24 cellular contexts compared by ENCODE assay signal in genomic region chr1:159856576-159856975, GRCh38. TPM values are rescaled to one million over a fixed set of nuclear protein-coding genes. Genes with fewer than 3 reads are reported as not detected.
A peak's percentile ranks its signal among the peaks of the same experiment; 100 is the strongest.
DNase-seq lines count a peak whose midpoint lies in the region; ATAC-seq and TF ChIP-seq lines count a peak whose summit lies in the region.
"Had no signal": no experiment of that assay in that cellular context is flagged by ENCODE, and none has a peak within 500 bp of the region (broad histone marks: within the 10 kb centered on the region; RNA-seq: fewer than 3 reads in every experiment).

No MANE protein-coding gene starts in this region.

- no peak overlapping the region for H3K4me2 ChIP-seq in IMR-90 (ENCODE audit: low read depth, low read length)

- no CpG with 5 or more reads among the region's 1 CpG for WGBS in IMR-90 (ENCODE audit: extremely low coverage in 2 of 2, insufficient read length in 1 of 2), 2 experiments
- 92 to 100% (median 96%) methylated on average over 1 of the region's 1 CpG for WGBS in ovary, 3 donors

- H3K4me1 ChIP-seq in IMR-90 (ENCODE audit: control insufficient read depth, insufficient read depth, low read length) (peaks cover 1% of the 10 kb centered on the region; the same call in 1 of the 2 replicates), ovary (ENCODE audit: insufficient read depth) (peaks cover 3% of the 10 kb centered on the region)

- no peak overlapping the region for H4K8ac ChIP-seq in IMR-90 (ENCODE audit: low read depth in 2 of 2, low read length in 2 of 2)

- TF ChIP-seq CTCF in IMR-90 (conservative IDR thresholded peaks at IDR 0.05; ENCODE audit: low read depth, low read length) = no peak
- no peak for TF ChIP-seq CTCF in ovary (IDR thresholded peaks at IDR 0.05)

- no peak overlapping the region for H3K27ac Mint-ChIP-seq in activated naive CD8-positive, alpha-beta T cell
- H3K27ac Mint-ChIP-seq in activated naive CD8-positive, alpha-beta T cell treated with anti-CD3 and anti-CD28 coated beads for 36 hours = no peak overlapping the region
- H3K27ac Mint-ChIP-seq in effector memory CD8-positive, alpha-beta T cell = peak overlapping the region in 1 of 2 donors; percentile 15
- H3K27ac Mint-ChIP-seq: H9, memory B cell had no signal

- no peak overlapping the region for H3K4me3 ChIP-seq in IMR-90 (ENCODE audit: insufficient read depth, low read depth, low read length)
- no peak overlapping the region for H3K4me3 ChIP-seq in ovary
- H3K4me3 ChIP-seq: esophagus squamous epithelium, thoracic aorta had no signal

- no peak overlapping the region for H2BK120ac ChIP-seq in IMR-90 (ENCODE audit: low read depth, low read length)

- BruUV-seq in IMR-90 (replicated peaks; lab: Mats Ljungman, UMichigan) = no TSS peak

- H3K9me3 ChIP-seq in IMR-90 (ENCODE audit: control insufficient read depth, insufficient read depth, low read length) = no peaks in the 10 kb centered on the region
- H3K9me3 ChIP-seq in ovary = no peaks in the 10 kb centered on the region
- H3K9me3 ChIP-seq: esophagus squamous epithelium, thoracic aorta had no signal

- no peak overlapping the region for H2BK20ac ChIP-seq in IMR-90 (ENCODE audit: low read depth, low read length)

- H2AK9ac ChIP-seq in IMR-90 (replicated peaks; ENCODE audit: low read depth, low read length, poor library complexity) = peak overlapping the region; percentile 55

- peaks cover 22% of the 10 kb centered on the region for H3K4me1 Mint-ChIP-seq in activated naive CD8-positive, alpha-beta T cell (ENCODE audit: low read depth)
- H3K4me1 Mint-ChIP-seq in activated naive CD8-positive, alpha-beta T cell treated with anti-CD3 and anti-CD28 coated beads for 36 hours = peaks cover 23% of the 10 kb centered on the region
- peaks cover 18 to 20% of the 10 kb centered on the region in 2 donors for H3K4me1 Mint-ChIP-seq in effector memory CD8-positive, alpha-beta T cell (ENCODE audit: low read depth in 2 of 2)

- H3K9me3 Mint-ChIP-seq in activated naive CD8-positive, alpha-beta T cell (ENCODE audit: low read depth) = no peaks in the 10 kb centered on the region
- H3K9me3 Mint-ChIP-seq in activated naive CD8-positive, alpha-beta T cell treated with anti-CD3 and anti-CD28 coated beads for 36 hours = no peaks in the 10 kb centered on the region
- no peaks in the 10 kb centered on the region for H3K9me3 Mint-ChIP-seq in effector memory CD8-positive, alpha-beta T cell
- H3K9me3 Mint-ChIP-seq: H9, memory B cell had no signal

- H2BK5ac ChIP-seq in IMR-90 (ENCODE audit: low read depth, low read length, poor library complexity, severe bottlenecking) = no peak overlapping the region

- dilution Hi-C loops in IMR-90 (cut with HindIII; ENCODE audit: low sequenced_read_pairs, unreplicated experiment) = no loop called here

- DNase-seq in activated naive CD8-positive, alpha-beta T cell treated with anti-CD3 and anti-CD28 coated beads for 36 hours = no peak
- no peak for DNase-seq in IMR-90
- no peak for DNase-seq in effector memory CD8-positive, alpha-beta T cell
- DNase-seq in ovary = no peak
- DNase-seq in NCI-H2029 treated with DMSO at 0.1 percent for 48 hours (lab: John Stamatoyannopoulos, UW) = no peak
- DNase-seq in pons (ENCODE audit: low spot score) = no peak
- DNase-seq: ACHN; activated CD4-positive, CD25-positive, alpha-beta regulatory T cell; C1 segment of cervical spinal cord; DMS79; effector CD8-positive, alpha-beta T cell; esophagus squamous epithelium; H9; Karpas-422; NCI-H1092; NCI-H2107; NCI-H510A had no signal

- CTCF ChIA-PET in IMR-90 (lab: Yijun Ruan, JAX) = interaction anchor here (0.6 kb wide), 1 partner anchor 40 kb away, joined by 4 read pairs; no protein-coding TSS in a partner anchor

- peak overlapping the region; percentile 44 for H3K4me3 Mint-ChIP-seq in activated naive CD8-positive, alpha-beta T cell
- H3K4me3 Mint-ChIP-seq in activated naive CD8-positive, alpha-beta T cell treated with anti-CD3 and anti-CD28 coated beads for 36 hours = no peak overlapping the region
- H3K4me3 Mint-ChIP-seq in effector memory CD8-positive, alpha-beta T cell = peak overlapping the region; percentile 13 to 15
- H3K4me3 Mint-ChIP-seq: H9, memory B cell had no signal

- 0 out of 3 replicates have a peak overlapping the region, but pooled peaks have one; percentile 37 for H2BK15ac ChIP-seq in IMR-90 (ENCODE audit: low read depth, low read length)

- H3K9ac ChIP-seq in IMR-90 (ENCODE audit: low read depth, low read length) = no peak overlapping the region

- no peak for TF ChIP-seq RAD21 in IMR-90 (IDR thresholded peaks at IDR 0.05; ENCODE audit: low read length)

- no peaks in the 10 kb centered on the region for H3K36me3 Mint-ChIP-seq in activated naive CD8-positive, alpha-beta T cell
- H3K36me3 Mint-ChIP-seq in activated naive CD8-positive, alpha-beta T cell treated with anti-CD3 and anti-CD28 coated beads for 36 hours = no peaks in the 10 kb centered on the region
- H3K36me3 Mint-ChIP-seq in effector memory CD8-positive, alpha-beta T cell (ENCODE audit: insufficient read depth) = peaks cover 6% of the 10 kb centered on the region
- H3K36me3 Mint-ChIP-seq: memory B cell had no signal

- intact Hi-C loops in IMR-90 (cut with micrococcal nuclease) = no loop called here
- intact Hi-C loops in ovary (cut with DNase I) = loop anchor here in 3 of 4 donors (10.0 kb wide), 2 partner anchors 68 to 1862 kb away; partner anchors contain the start of genes TAGLN2 (in 2 of the 3) and KIRREL1 (in 1 of the 3)

- H4K20me1 ChIP-seq in IMR-90 (ENCODE audit: insufficient read depth, low read length) = no peaks in the 10 kb centered on the region

- no peaks in the 10 kb centered on the region for H3K36me3 ChIP-seq in IMR-90 (ENCODE audit: control insufficient read depth, insufficient read depth, low read length)
- H3K36me3 ChIP-seq in ovary = no peaks in the 10 kb centered on the region
- H3K36me3 ChIP-seq: esophagus squamous epithelium, thoracic aorta had no signal

- no peak overlapping the region for H3K18ac ChIP-seq in IMR-90 (ENCODE audit: low read depth, low read length)

- H3K23ac ChIP-seq in IMR-90 (ENCODE audit: low read depth, low read length) = no peak overlapping the region

- in situ Hi-C loops in IMR-90 (cut with MboI; ENCODE audit: low sequenced_read_pairs) = no loop called here

- no peak overlapping the region for H3K56ac ChIP-seq in IMR-90 (ENCODE audit: extremely low read depth, insufficient read depth, low read length)

- H3K27ac ChIP-seq in IMR-90 (ENCODE audit: insufficient read depth, low read length) (no peak overlapping the region), ovary (peak overlapping the region; percentile 90 to 98)
- H3K27ac ChIP-seq: thoracic aorta had no signal

- ATAC-seq in IMR-90 (ENCODE audit: low read depth) = no peak
- no peak for ATAC-seq in effector memory CD8-positive, alpha-beta T cell (replicated peaks)
- no peak for ATAC-seq in HG02798 (IDR thresholded peaks at IDR 0.05; ENCODE audit: poor library complexity, unreplicated experiment)

- H3K27me3 ChIP-seq in IMR-90 (ENCODE audit: control insufficient read depth, insufficient read depth, low read length) = 0 out of 2 replicates have a peak, but pooled peaks cover 2% of the 10 kb centered on the region
- no peaks in the 10 kb centered on the region for H3K27me3 ChIP-seq in ovary
- H3K27me3 ChIP-seq: esophagus squamous epithelium had no signal

- 0 out of 2 replicates have a peak, but pooled peaks cover 5% of the 10 kb centered on the region for H3K9me1 ChIP-seq in IMR-90 (ENCODE audit: insufficient read depth, low read length)

- H4K5ac ChIP-seq in IMR-90 (ENCODE audit: low read depth, low read length) = no peak overlapping the region

- TF ChIP-seq POLR2A in IMR-90 (IDR thresholded peaks at IDR 0.05; ENCODE audit: low read depth, low read length) (no peak), ovary (IDR thresholded peaks at IDR 0.05) (no peak)

- H3K14ac ChIP-seq in IMR-90 (replicated peaks; ENCODE audit: low read depth, low read length) = no peak overlapping the region

- H2AFZ ChIP-seq in IMR-90 (replicated peaks; ENCODE audit: low read length, poor library complexity) = no peak overlapping the region

- TF ChIP-seq EP300 in ovary (IDR thresholded peaks at IDR 0.05) = no peak

- peaks cover 0 to 7% of the 10 kb centered on the region in 2 experiments; a peak in 2 of 4 replicates for H3K79me1 ChIP-seq in IMR-90 (ENCODE audit: low read depth in 1 of 2, low read length in 2 of 2)

- POLR2A ChIA-PET in IMR-90 (lab: Charles Lee; ENCODE audit: unreplicated experiment) = no interaction called here

- H2AK5ac ChIP-seq in IMR-90 (ENCODE audit: low read depth, low read length) = no peak overlapping the region

- no peak overlapping the region for H4K91ac ChIP-seq in IMR-90 (ENCODE audit: insufficient read depth, low read depth, low read length)

- H3K4ac ChIP-seq in IMR-90 (ENCODE audit: low read depth, low read length) = no peak overlapping the region

- no peaks in the 10 kb centered on the region for H3K27me3 Mint-ChIP-seq in activated naive CD8-positive, alpha-beta T cell
- no peaks in the 10 kb centered on the region for H3K27me3 Mint-ChIP-seq in activated naive CD8-positive, alpha-beta T cell treated with anti-CD3 and anti-CD28 coated beads for 36 hours
- peaks cover 0 to 1% of the 10 kb centered on the region in 2 donors for H3K27me3 Mint-ChIP-seq in effector memory CD8-positive, alpha-beta T cell

RNA-seq across cellular contexts. Expression of gene VSIG8, which starts 5.9 kb away (rescaled TPM):
- total RNA-seq in activated naive CD8-positive, alpha-beta T cell treated with anti-CD3 and anti-CD28 coated beads for 36 hours = not detected
- not detected in 2 replicates for total RNA-seq in IMR-90 (2012; rRNA removed)
- not detected in 2 replicates for polyA plus RNA-seq in IMR-90 (2012; rRNA removed)
- 0.05 TPM in 1 of 2 replicates, not detected in the other for polyA plus RNA-seq in IMR-90 (2012; cell fraction: cytosol; rRNA removed)
- 0.05 and 0.37 TPM in 2 replicates for polyA plus RNA-seq in IMR-90 (2012; cell fraction: nucleus; rRNA removed; ENCODE audit: low replicate concordance)
- under 1 TPM in 5 of 7 donors, not detected in 2; 0.18 to 0.48 (median 0.23) TPM for total RNA-seq in ovary
- polyA plus RNA-seq in ovary = under 1 TPM in 1 of 2 donors, not detected in 1; 0.06 TPM
- total RNA-seq: H9, myocyte, thoracic aorta had no signal

RNA-seq across cellular contexts. Expression of gene SLAMF8, which starts 29.9 kb away (rescaled TPM):
- total RNA-seq in activated naive CD8-positive, alpha-beta T cell treated with anti-CD3 and anti-CD28 coated beads for 36 hours = 1 to 10 TPM; 1.3 to 2.1 TPM
- total RNA-seq in IMR-90 (2012; rRNA removed) = not detected in 2 replicates
- 0.04 and 0.07 TPM in 2 replicates for polyA plus RNA-seq in IMR-90 (2012; rRNA removed)
- polyA plus RNA-seq in IMR-90 (2012; cell fraction: cytosol; rRNA removed) = 0.04 and 0.07 TPM in 2 replicates
- polyA plus RNA-seq in IMR-90 (2012; cell fraction: nucleus; rRNA removed; ENCODE audit: low replicate concordance) = 0.06 TPM in 1 of 2 replicates, not detected in the other
- 1 to 10 TPM in 3 of 7 donors, under 1 TPM in 4; 0.43 to 6.2 (median 0.72) TPM for total RNA-seq in ovary
- polyA plus RNA-seq in ovary = 1 to 10 TPM in 1 of 2 donors, under 1 TPM in 1; 0.73 to 8.4 TPM
- total RNA-seq: cerebellum, H9, HT-29 had no signal

RNA-seq across cellular contexts. Expression of gene CFAP45, which starts 43.4 kb away (rescaled TPM):
- under 1 TPM; 0.78 to 0.80 TPM for total RNA-seq in activated naive CD8-positive, alpha-beta T cell treated with anti-CD3 and anti-CD28 coated beads for 36 hours
- total RNA-seq in IMR-90 (2012; rRNA removed) = 0.56 and 0.72 TPM in 2 replicates
- 0.51 and 0.55 TPM in 2 replicates for polyA plus RNA-seq in IMR-90 (2012; rRNA removed)
- 0.14 and 0.71 TPM in 2 replicates for polyA plus RNA-seq in IMR-90 (2012; cell fraction: cytosol; rRNA removed)
- 0.63 and 1.3 TPM in 2 replicates for polyA plus RNA-seq in IMR-90 (2012; cell fraction: nucleus; rRNA removed; ENCODE audit: low replicate concordance)
- total RNA-seq in ovary = 10 to 100 TPM in 1 of 7 donors, 1 to 10 TPM in 6; 1.1 to 16.7 (median 1.5) TPM
- under 1 TPM; 0.30 to 0.50 TPM for polyA plus RNA-seq in ovary
- total RNA-seq: HT-29, myocyte had no signal

RNA-seq across cellular contexts. Expression of gene FCRL6, which starts 54.4 kb away (rescaled TPM):
- not detected for total RNA-seq in activated naive CD8-positive, alpha-beta T cell treated with anti-CD3 and anti-CD28 coated beads for 36 hours
- total RNA-seq in IMR-90 (2012; rRNA removed) (not detected in 2 replicates), ovary (under 1 TPM in 5 of 7 donors, not detected in 2; 0.17 to 0.48 (median 0.20) TPM)
- polyA plus RNA-seq in IMR-90 (2012; rRNA removed) (not detected in 2 replicates), ovary (1 to 10 TPM in 1 of 2 donors, under 1 TPM in 1; 0.08 to 2.3 TPM)
- not detected in 2 replicates for polyA plus RNA-seq in IMR-90 (2012; cell fraction: cytosol; rRNA removed)
- 0.05 TPM in 1 of 2 replicates, not detected in the other for polyA plus RNA-seq in IMR-90 (2012; cell fraction: nucleus; rRNA removed; ENCODE audit: low replicate concordance)
- total RNA-seq: cerebellum, H9, HT-29, myocyte, thoracic aorta had no signal
